Comparison of ENCODE assay signal across 8 cellular contexts in the genomic region with DNA sequence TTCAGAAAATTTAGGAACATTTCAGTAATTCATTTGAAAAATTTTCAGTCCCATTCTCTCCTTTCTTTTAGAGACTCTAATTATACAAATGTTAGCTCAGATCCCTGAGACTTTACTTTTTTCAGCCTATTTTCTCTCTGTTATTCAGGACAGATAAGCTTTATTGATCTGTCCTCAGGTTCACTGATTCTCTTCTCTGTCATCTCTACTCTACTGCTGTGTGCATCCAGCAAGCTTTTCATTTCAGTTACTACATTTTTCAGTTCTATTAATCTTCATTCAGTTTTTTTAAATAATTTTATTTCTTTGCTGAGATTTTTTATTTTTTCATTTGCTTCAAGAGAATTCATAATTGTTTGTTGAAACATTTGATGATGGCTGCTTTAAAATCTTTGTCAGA.
"Had no signal": no experiment of that assay in that cellular context is flagged by ENCODE, and none has a peak within 500 bp of the region (broad histone marks: within the 10 kb centered on the region; RNA-seq: fewer than 3 reads in every experiment).

No MANE protein-coding gene starts in this region.

- DNase-seq: GDM1, GF-D8 had no signal

- FAIRE-seq: G401.6, GM12878, GM12891, GM12892, GM18507, GM19239 had no signal

- H3K4me3 ChIP-seq: GM12878 had no signal
